In genomic region chr10:92239185-92239599, GRCh38 we compare ENCODE assay signal across 7 cellular contexts. TPM values are rescaled to one million over a fixed set of nuclear protein-coding genes. Genes with fewer than 3 reads are reported as not detected.
DNase-seq lines count a peak whose midpoint lies in the region; ATAC-seq, FAIRE-seq and TF ChIP-seq lines count a peak whose summit lies in the region.

No MANE protein-coding gene starts in this region.

- peaks cover 32% of the 10 kb centered on the region for H3K4me1 Mint-ChIP-seq in stimulated activated naive CD8-positive, alpha-beta T cell treated with anti-CD3 and anti-CD28 coated beads, Interleukin-15, amount 100 ng/mL, for 72 hours

- H3K27me3 Mint-ChIP-seq in stimulated activated naive CD8-positive, alpha-beta T cell treated with anti-CD3 and anti-CD28 coated beads, Interleukin-15, amount 100 ng/mL, for 72 hours: peaks cover 20% of the 10 kb centered on the region

- peak overlapping the region; percentile 92 for H3K4me2 ChIP-seq in keratinocyte (ENCODE audit: control insufficient read depth, extremely low read depth, insufficient read depth, low read depth, low read length)

- no peaks in the 10 kb centered on the region for H3K9me3 Mint-ChIP-seq in stimulated activated naive CD8-positive, alpha-beta T cell treated with anti-CD3 and anti-CD28 coated beads, Interleukin-15, amount 100 ng/mL, for 72 hours

- no peaks in the 10 kb centered on the region for H3K9me3 ChIP-seq in adipocyte (ENCODE audit: control insufficient read depth, low read length)
- no peaks in the 10 kb centered on the region for H3K9me3 ChIP-seq in keratinocyte (ENCODE audit: control insufficient read depth, low read depth, low read length)

- H3K4me1 ChIP-seq in adipocyte (ENCODE audit: control insufficient read depth, insufficient read depth, low read length): peaks cover 32% of the 10 kb centered on the region
- peaks cover 36% of the 10 kb centered on the region for H3K4me1 ChIP-seq in keratinocyte (ENCODE audit: control insufficient read depth, extremely low read depth, insufficient read depth, low read length)

- peak; percentile 25 for ATAC-seq in HG03439 (IDR thresholded peaks at IDR 0.05; ENCODE audit: unreplicated experiment)
- peak; percentile 56 for ATAC-seq in stimulated activated naive CD8-positive, alpha-beta T cell treated with anti-CD3 and anti-CD28 coated beads, Interleukin-15, amount 100 ng/mL, for 72 hours
- no peak for ATAC-seq in HG02852 (IDR thresholded peaks at IDR 0.05; ENCODE audit: unreplicated experiment)

- TF ChIP-seq CTCF in keratinocyte (optimal IDR thresholded peaks at IDR 0.05 in 1 of 3, IDR thresholded peaks at IDR 0.05 in 1 of 3, conservative IDR thresholded peaks at IDR 0.05 in 1 of 3; ENCODE audit: extremely low read depth in 1 of 3, insufficient read depth in 2 of 3, low read length in 3 of 3): no peak

- peak overlapping the region; percentile 76 for H3K4me3 Mint-ChIP-seq in stimulated activated naive CD8-positive, alpha-beta T cell treated with anti-CD3 and anti-CD28 coated beads, Interleukin-15, amount 100 ng/mL, for 72 hours

- FAIRE-seq in keratinocyte (lab: Jason Lieb, UNC): no peak

- peak overlapping the region; percentile 97 for H3K4me3 ChIP-seq in adipocyte (ENCODE audit: low read length)
- H3K4me3 ChIP-seq in keratinocyte (ENCODE audit: control insufficient read depth in 2 of 3, extremely low read depth in 1 of 3, insufficient read depth in 2 of 3, low read depth in 1 of 3, low read length in 3 of 3): peak overlapping the region; percentile 49 to 78 (median 53)

- peak overlapping the region; percentile 89 for H3K9ac ChIP-seq in adipocyte (ENCODE audit: low read length)
- H3K9ac ChIP-seq in keratinocyte (ENCODE audit: control insufficient read depth, extremely low read depth, insufficient read depth, low read length): peak overlapping the region; percentile 75

- no peaks in the 10 kb centered on the region for H4K20me1 ChIP-seq in keratinocyte (ENCODE audit: control insufficient read depth, extremely low read depth, insufficient read depth, low read length)

- H3K9me1 ChIP-seq in keratinocyte (ENCODE audit: control insufficient read depth, extremely low read depth, insufficient read depth, low read length): no peaks in the 10 kb centered on the region

- DNase-seq in adipocyte (ENCODE audit: low read depth) (no peak), keratinocyte (ENCODE audit: low read depth, low spot score) (no peak), mucosa of gallbladder (ENCODE audit: low spot score) (no peak), occipital lobe (lab: John Stamatoyannopoulos, UW) (no peak)
- DNase-seq in stimulated activated naive CD8-positive, alpha-beta T cell treated with anti-CD3 and anti-CD28 coated beads, Interleukin-15, amount 100 ng/mL, for 72 hours: no peak

- H3K27ac Mint-ChIP-seq in stimulated activated naive CD8-positive, alpha-beta T cell treated with anti-CD3 and anti-CD28 coated beads, Interleukin-15, amount 100 ng/mL, for 72 hours: no peak overlapping the region

- H2AFZ ChIP-seq in keratinocyte (ENCODE audit: control insufficient read depth, low read length): peak overlapping the region; percentile 69

- H3K27ac ChIP-seq in keratinocyte (ENCODE audit: control insufficient read depth, insufficient read depth, low read length): peak overlapping the region; percentile 86

- no peaks in the 10 kb centered on the region for H3K36me3 ChIP-seq in adipocyte (ENCODE audit: control insufficient read depth, insufficient read depth, low read length, severe bottlenecking)
- H3K36me3 ChIP-seq in keratinocyte (ENCODE audit: control insufficient read depth in 2 of 2, extremely low read depth in 1 of 2, insufficient read depth in 2 of 2, low read length in 2 of 2): no peaks in the 10 kb centered on the region

- H3K27me3 ChIP-seq in adipocyte (replicated peaks; ENCODE audit: control insufficient read depth, insufficient read depth, low read length) (no peaks in the 10 kb centered on the region), keratinocyte (ENCODE audit: control insufficient read depth, extremely low read depth, insufficient read depth, low read length) (no peaks in the 10 kb centered on the region)

- dilution Hi-C loops in keratinocyte (cut with MboI; ENCODE audit: extremely low pct_ligation_motif_present, low sequenced_read_pairs): no loop called here

- H3K79me2 ChIP-seq in keratinocyte (ENCODE audit: control insufficient read depth, insufficient read depth, low read length): no peaks in the 10 kb centered on the region

RNA-seq across cellular contexts. Expression of gene CPEB3, which starts 51.7 kb away (rescaled TPM):
- 0.20 to 0.47 TPM (median 0.39 TPM) in 3 replicates for polyA plus RNA-seq in keratinocyte
- 1.6 TPM for polyA plus RNA-seq in keratinocyte (2011; ENCODE audit: low read depth)
- polyA plus RNA-seq in keratinocyte (2011; cell fraction: cytosol; rRNA removed): 0.21 and 0.24 TPM in 2 replicates
- polyA plus RNA-seq in keratinocyte (2011; cell fraction: nucleus; rRNA removed): 0.80 and 0.85 TPM in 2 replicates
- 0.29 and 2.2 TPM in 2 replicates for polyA plus RNA-seq in keratinocyte (2012; ENCODE audit: low replicate concordance)
- polyA minus RNA-seq in keratinocyte: 0.46 to 0.86 TPM (median 0.49 TPM) in 3 replicates
- polyA minus RNA-seq in keratinocyte (2011; cell fraction: cytosol; rRNA and poly(A)+ RNA removed): not detected
- polyA minus RNA-seq in keratinocyte (2011; cell fraction: nucleus; rRNA and poly(A)+ RNA removed): 1.3 and 2.0 TPM in 2 replicates
- total RNA-seq in mucosa of gallbladder (9.7 TPM), occipital lobe (22.0 TPM)

RNA-seq across cellular contexts. Expression of gene MARCHF5, which starts 51.8 kb away (rescaled TPM):
- polyA plus RNA-seq in keratinocyte: 32.4 to 54.1 TPM (median 41.2 TPM) in 3 replicates
- polyA plus RNA-seq in keratinocyte (2011; ENCODE audit: low read depth): 101 TPM
- polyA plus RNA-seq in keratinocyte (2011; cell fraction: cytosol; rRNA removed): 32.0 and 69.2 TPM in 2 replicates
- polyA plus RNA-seq in keratinocyte (2011; cell fraction: nucleus; rRNA removed): 51.8 and 66.9 TPM in 2 replicates
- polyA plus RNA-seq in keratinocyte (2012; ENCODE audit: low replicate concordance): 37.1 and 79.6 TPM in 2 replicates
- polyA minus RNA-seq in keratinocyte: 12.7 to 35.9 TPM (median 15.4 TPM) in 3 replicates
- 9.4 TPM for polyA minus RNA-seq in keratinocyte (2011; cell fraction: cytosol; rRNA and poly(A)+ RNA removed)
- 18.3 and 35.9 TPM in 2 replicates for polyA minus RNA-seq in keratinocyte (2011; cell fraction: nucleus; rRNA and poly(A)+ RNA removed)
- total RNA-seq in mucosa of gallbladder: 51.2 TPM
- total RNA-seq in occipital lobe: 24.8 TPM
